In the genomic region with DNA sequence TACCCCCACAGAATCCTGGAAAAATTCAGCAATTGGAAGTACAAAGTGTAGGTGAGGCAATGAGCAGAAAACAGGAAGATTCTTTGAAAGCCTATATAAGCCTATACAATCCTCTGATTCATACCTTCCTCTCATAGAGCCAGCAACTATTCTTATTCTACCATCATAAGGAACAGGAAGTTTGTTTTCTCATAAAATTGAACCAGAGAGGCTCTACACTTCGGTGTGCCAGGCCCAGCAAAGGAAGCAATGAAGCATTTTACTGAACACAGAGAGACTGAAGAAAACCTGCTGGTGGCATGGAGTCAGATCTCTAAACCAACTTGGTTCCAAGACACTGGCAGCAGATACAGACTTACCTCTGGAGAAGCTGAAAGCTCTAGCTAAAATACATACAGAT, we compare ENCODE assay signal across 1 cellular context.
TF ChIP-seq lines count a peak whose summit lies in the region.

No MANE protein-coding gene starts in this region.

TF ChIP-seq in endothelial cell of umbilical vein, 7 proteins besides CTCF, POLR2A, EP300 and RAD21:
- TF ChIP-seq GATA2 (IDR thresholded peaks at IDR 0.05; ENCODE audit: insufficient read depth, insufficient read length, low read depth, low read length) (no peak), FOS (IDR thresholded peaks at IDR 0.05; ENCODE audit: borderline replicate concordance, insufficient read depth, low read length) (no peak), POLR2AphosphoS5 (IDR thresholded peaks at IDR 0.05; ENCODE audit: insufficient read depth, low read depth, low read length) (no peak)
- TF ChIP-seq, protein P1, sequence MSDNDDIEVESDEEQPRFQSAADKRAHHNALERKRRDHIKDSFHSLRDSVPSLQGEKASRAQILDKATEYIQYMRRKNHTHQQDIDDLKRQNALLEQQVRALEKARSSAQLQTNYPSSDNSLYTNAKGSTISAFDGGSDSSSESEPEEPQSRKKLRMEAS (IDR thresholded peaks at IDR 0.05; ENCODE audit: insufficient read depth, insufficient read length): no peak
TF ChIP-seq in endothelial cell of umbilical vein: peak in this region for 0.
